Comparison of ENCODE assay signal across 32 cellular contexts in genomic region chr2:26742053-26742770, GRCh38. TPM values are rescaled to one million over a fixed set of nuclear protein-coding genes. Genes with fewer than 3 reads are reported as not detected.
"Had no signal": no experiment of that assay in that cellular context is flagged by ENCODE, and none has a peak within 500 bp of the region (broad histone marks: within the 10 kb centered on the region; RNA-seq: fewer than 3 reads in every experiment).

No MANE protein-coding gene starts in this region.

- H3K9me3 ChIP-seq: ascending aorta, Peyer's patch, SJSA1 had no signal

- H3K9me3 Mint-ChIP-seq: activated naive CD4-positive, alpha-beta T cell treated with anti-CD3 and anti-CD28 coated beads, Interleukin-2, amount 50 U/mL, for 24 hours; activated naive CD8-positive, alpha-beta T cell treated with anti-CD3 and anti-CD28 coated beads, Interleukin-2, amount 50 U/mL, for 24 hours; activated T-cell treated with anti-CD3 and anti-CD28 coated beads, Interleukin-2, amount 50 U/mL, for 24 hours; activated T-helper 1 cell treated with anti-CD3 and anti-CD28 coated beads, Interleukin-12 subunit alpha, Interleukin-12 subunit beta, Interleukin-2, Interleukin-4 antibody, amounts not matched to agents 30 ng/mL and 10 ng/mL and 1 ng/mL, durations not matched to agents 14 hours and 24 hours and 36 hours; central memory CD8-positive, alpha-beta T cell; WTC11 had no signal

- H3K27ac ChIP-seq: ascending aorta, Peyer's patch, RWPE1, SJSA1 had no signal

- H3K27me3 ChIP-seq: ascending aorta, Peyer's patch, SJSA1 had no signal

- H3K27me3 Mint-ChIP-seq: activated naive CD4-positive, alpha-beta T cell treated with anti-CD3 and anti-CD28 coated beads, Interleukin-2, amount 50 U/mL, for 24 hours; activated naive CD8-positive, alpha-beta T cell treated with anti-CD3 and anti-CD28 coated beads, Interleukin-2, amount 50 U/mL, for 24 hours; brain had no signal

- DNase-seq: activated CD4-positive, alpha-beta T cell treated with anti-CD3 and anti-CD28 coated beads for 48 hours; activated CD4-positive, alpha-beta T cell treated with anti-CD3 and anti-CD28 coated beads, Interleukin-2, amount 50 U/mL, for 4 hours; activated CD4-positive, CD25-positive, alpha-beta regulatory T cell treated with anti-CD3 and anti-CD28 coated beads, Interleukin-2, amount 50 U/mL, for 72 hours; activated CD8-positive, alpha-beta memory T cell treated with anti-CD3 and anti-CD28 coated beads, Interleukin-2, amount 10 ng/mL, durations not matched to agents 7 days and 5 days; activated effector memory CD4-positive, alpha-beta T cell treated with Interleukin-2 at 50 U/mL for 16 hours; activated naive CD4-positive, alpha-beta T cell; activated naive CD8-positive, alpha-beta T cell treated with anti-CD3 and anti-CD28 coated beads, Interleukin-2, amount 50 U/mL, for 24 hours; activated T-cell treated with anti-CD3 and anti-CD28 coated beads, Interleukin-2, amount 50 U/mL, for 24 hours; amniotic stem cell; KG1; NCI-H1048; NCI-H146; NCI-H2029; NCI-H2107; NCI-H2171 treated with DMSO at 0.1 percent for 48 hours; NCI-H226; NCI-H69; NK-92 treated with Interleukin-12 subunit alpha and Interleukin-12 subunit beta, amount 100 ng/mL, for 24 hours; OCI-M1; Peyer's patch; SHP77; T-helper 17 cell; T-helper 9 cell had no signal

- H3K4me3 ChIP-seq: ascending aorta, Peyer's patch, SJSA1 had no signal

- H3K4me3 Mint-ChIP-seq: activated CD8-positive, alpha-beta memory T cell treated with anti-CD3 and anti-CD28 coated beads, Interleukin-2, amount 10 ng/mL, durations not matched to agents 7 days and 5 days; activated naive CD4-positive, alpha-beta T cell treated with anti-CD3 and anti-CD28 coated beads, Interleukin-2, amount 50 U/mL, for 24 hours; activated naive CD8-positive, alpha-beta T cell treated with anti-CD3 and anti-CD28 coated beads, Interleukin-2, amount 50 U/mL, for 24 hours; activated T-cell treated with anti-CD3 and anti-CD28 coated beads, Interleukin-2, amount 50 U/mL, for 24 hours; activated T-helper 1 cell treated with anti-CD3 and anti-CD28 coated beads, Interleukin-12 subunit alpha, Interleukin-12 subunit beta, Interleukin-2, Interleukin-4 antibody, amounts not matched to agents 30 ng/mL and 10 ng/mL and 1 ng/mL, durations not matched to agents 14 hours and 24 hours and 36 hours; brain; central memory CD8-positive, alpha-beta T cell; T-helper 17 cell; WTC11 had no signal

- H3K27ac Mint-ChIP-seq: activated CD8-positive, alpha-beta memory T cell treated with anti-CD3 and anti-CD28 coated beads, Interleukin-2, amount 10 ng/mL, durations not matched to agents 7 days and 5 days; activated naive CD4-positive, alpha-beta T cell treated with anti-CD3 and anti-CD28 coated beads, Interleukin-2, amount 50 U/mL, for 24 hours; activated naive CD8-positive, alpha-beta T cell treated with anti-CD3 and anti-CD28 coated beads, Interleukin-2, amount 50 U/mL, for 24 hours; activated T-cell treated with anti-CD3 and anti-CD28 coated beads, Interleukin-2, amount 50 U/mL, for 24 hours; activated T-helper 1 cell treated with anti-CD3 and anti-CD28 coated beads, Interleukin-12 subunit alpha, Interleukin-12 subunit beta, Interleukin-2, Interleukin-4 antibody, amounts not matched to agents 30 ng/mL and 10 ng/mL and 1 ng/mL, durations not matched to agents 14 hours and 24 hours and 36 hours; brain; WTC11 had no signal

- H3K36me3 Mint-ChIP-seq: activated CD8-positive, alpha-beta memory T cell treated with anti-CD3 and anti-CD28 coated beads, Interleukin-2, amount 10 ng/mL, durations not matched to agents 7 days and 5 days; activated naive CD4-positive, alpha-beta T cell treated with anti-CD3 and anti-CD28 coated beads, Interleukin-2, amount 50 U/mL, for 24 hours; brain; WTC11 had no signal

- H3K4me1 Mint-ChIP-seq: WTC11 had no signal

- ATAC-seq: activated naive CD8-positive, alpha-beta T cell treated with anti-CD3 and anti-CD28 coated beads, Interleukin-2, amount 50 U/mL, for 24 hours; T-helper 17 cell; WTC11 had no signal

- H3K4me1 ChIP-seq: SJSA1 had no signal

- H3K36me3 ChIP-seq: ascending aorta, Peyer's patch, SJSA1 had no signal

RNA-seq across cellular contexts. Expression of gene CENPA, which starts 43.6 kb away (rescaled TPM):
- total RNA-seq: ascending aorta had no signal

RNA-seq across cellular contexts. Expression of gene KCNK3, which starts 49.7 kb away (rescaled TPM):
- total RNA-seq: activated CD8-positive, alpha-beta memory T cell treated with anti-CD3 and anti-CD28 coated beads, Interleukin-2, amount 10 ng/mL, durations not matched to agents 7 days and 5 days; activated T-helper 1 cell treated with anti-CD3 and anti-CD28 coated beads, Interleukin-12 subunit alpha, Interleukin-12 subunit beta, Interleukin-2, Interleukin-4 antibody, amounts not matched to agents 30 ng/mL and 10 ng/mL and 1 ng/mL, durations not matched to agents 14 hours and 24 hours and 36 hours; LHCN-M2; SJSA1; T-helper 17 cell had no signal
